8 cellular contexts compared by ENCODE assay signal in the genomic region with DNA sequence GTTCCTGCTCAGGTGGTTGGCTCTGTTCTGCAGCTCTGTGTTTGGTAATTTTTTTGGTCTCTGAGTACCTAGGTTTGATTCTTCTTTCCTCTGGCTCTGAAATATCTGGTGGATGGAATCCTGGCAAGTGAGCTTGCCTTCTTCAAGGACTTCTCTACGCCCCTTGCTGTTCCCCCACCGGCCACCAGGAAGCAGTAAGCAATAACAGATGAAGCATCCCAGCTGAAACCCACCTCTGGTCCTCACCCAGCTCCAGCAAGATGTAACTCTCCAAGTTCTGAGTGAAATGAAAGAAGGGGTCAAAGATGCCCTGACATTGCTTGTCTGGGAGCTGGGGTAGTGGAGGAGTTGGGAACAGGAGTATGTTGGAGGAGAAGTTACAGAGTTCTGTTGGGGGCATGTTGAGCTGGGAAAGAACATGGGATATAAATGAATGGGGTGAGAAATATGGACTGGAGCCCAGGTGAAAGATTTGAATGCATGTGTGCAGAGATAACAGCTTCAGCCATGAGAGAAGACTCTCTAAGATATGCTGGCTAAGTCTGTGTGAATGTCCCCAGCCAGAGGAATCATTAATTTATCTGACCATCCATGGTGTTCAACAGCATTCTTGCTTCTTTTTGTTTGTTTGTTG. TPM values are rescaled to one million over a fixed set of nuclear protein-coding genes. Genes with fewer than 3 reads are reported as not detected.
DNase-seq lines count a peak whose midpoint lies in the region; ATAC-seq and TF ChIP-seq lines count a peak whose summit lies in the region.

No MANE protein-coding gene starts in this region.

- no peak for TF ChIP-seq POLR2A in Peyer's patch (IDR thresholded peaks at IDR 0.05)

- H3K4me3 Mint-ChIP-seq in brain = no peak overlapping the region
- no peak overlapping the region for H3K4me3 Mint-ChIP-seq in mesothelial cell of epicardium
- H3K4me3 Mint-ChIP-seq in effector memory CD8-positive, alpha-beta T cell = no peak overlapping the region

- no peaks in the 10 kb centered on the region for H3K4me1 ChIP-seq in Peyer's patch

- no peaks in the 10 kb centered on the region for H3K36me3 ChIP-seq in Peyer's patch

- H3K9me3 Mint-ChIP-seq in brain = no peaks in the 10 kb centered on the region
- H3K9me3 Mint-ChIP-seq in mesothelial cell of epicardium = no peaks in the 10 kb centered on the region
- no peaks in the 10 kb centered on the region for H3K9me3 Mint-ChIP-seq in effector memory CD8-positive, alpha-beta T cell

- peaks cover 20% of the 10 kb centered on the region for H3K27me3 Mint-ChIP-seq in brain
- H3K27me3 Mint-ChIP-seq in mesothelial cell of epicardium (ENCODE audit: low read depth) = peaks cover 84% of the 10 kb centered on the region
- peaks cover 48 to 57% of the 10 kb centered on the region in 2 donors for H3K27me3 Mint-ChIP-seq in effector memory CD8-positive, alpha-beta T cell

- H3K36me3 Mint-ChIP-seq in brain = no peaks in the 10 kb centered on the region
- no peaks in the 10 kb centered on the region for H3K36me3 Mint-ChIP-seq in mesothelial cell of epicardium
- no peaks in the 10 kb centered on the region for H3K36me3 Mint-ChIP-seq in effector memory CD8-positive, alpha-beta T cell (ENCODE audit: insufficient read depth)

- H3K4me1 Mint-ChIP-seq in brain = no peaks in the 10 kb centered on the region
- no peaks in the 10 kb centered on the region for H3K4me1 Mint-ChIP-seq in mesothelial cell of epicardium
- H3K4me1 Mint-ChIP-seq in effector memory CD8-positive, alpha-beta T cell (ENCODE audit: low read depth in 2 of 2) = no peaks in the 10 kb centered on the region

- TF ChIP-seq CTCF in AG09319 (IDR thresholded peaks at IDR 0.05; ENCODE audit: low read depth, low read length) (peak; percentile 45), Peyer's patch (IDR thresholded peaks at IDR 0.05) (peak in 4 of 6 experiments; percentile 11 to 34 (median 20)), brain (conservative IDR thresholded peaks at IDR 0.05) (peak; percentile 70 to 79), mesothelial cell of epicardium (IDR thresholded peaks at IDR 0.05; ENCODE audit: unreplicated experiment) (peak; percentile 49)

- no peak overlapping the region for H3K27ac Mint-ChIP-seq in brain
- no peak overlapping the region for H3K27ac Mint-ChIP-seq in mesothelial cell of epicardium
- H3K27ac Mint-ChIP-seq in effector memory CD8-positive, alpha-beta T cell = no peak overlapping the region

- H3K9me3 ChIP-seq in Peyer's patch = no peaks in the 10 kb centered on the region

- DNase-seq in AG09319 (ENCODE audit: extremely low read depth, low read depth) = no peak
- DNase-seq in GM19238 (ENCODE audit: insufficient read length, low spot score) = peak; percentile 11
- no peak for DNase-seq in Peyer's patch
- peak in 1 of 2 experiments; percentile 47 for DNase-seq in mesothelial cell of epicardium (ENCODE audit: low spot score in 2 of 2, unreplicated experiment in 2 of 2)
- no peak for DNase-seq in effector memory CD8-positive, alpha-beta T cell
- DNase-seq in activated CD4-positive, CD25-positive, alpha-beta regulatory T cell treated with anti-CD3 and anti-CD28 coated beads, Interleukin-2, amount 50 U/mL, for 72 hours = no peak

- no peak overlapping the region for H3K4me3 ChIP-seq in Peyer's patch

- no peak overlapping the region for H3K27ac ChIP-seq in Peyer's patch

- no peak for ATAC-seq in effector memory CD8-positive, alpha-beta T cell (replicated peaks)
- no peak for ATAC-seq in GM18517 (IDR thresholded peaks at IDR 0.05; ENCODE audit: unreplicated experiment)

- H3K27me3 ChIP-seq in Peyer's patch = no peaks in the 10 kb centered on the region

RNA-seq across cellular contexts. Expression of gene GLP1R, which starts 51.3 kb away (rescaled TPM):
- total RNA-seq in Peyer's patch (under 1 TPM in 2 of 4 donors, not detected in 2; 0.38 to 0.67 TPM), mesothelial cell of epicardium (not detected in 3 replicates)
- 12.7 TPM for polyA plus RNA-seq in brain (ENCODE audit: insufficient read depth, low read depth, low replicate concordance)

Comparison
In these comparisons a context has a peak if more than half of its experiments do, and no peak if none do; other contexts are left out.
1. CTCF ChIP-seq: peak in every context shown above with its lines; median percentile 74 in brain; 49 in mesothelial cell of epicardium; 45 in AG09319; 20 in Peyer's patch.